Comparison of ENCODE assay signal across 10 cellular contexts in genomic region chr10:79335470-79336235, GRCh38. TPM values are rescaled to one million over a fixed set of nuclear protein-coding genes. Genes with fewer than 3 reads are reported as not detected.
DNase-seq lines count a peak whose midpoint lies in the region; ATAC-seq and TF ChIP-seq lines count a peak whose summit lies in the region.
"Had no signal": no experiment of that assay in that cellular context is flagged by ENCODE, and none has a peak within 500 bp of the region (broad histone marks: within the 10 kb centered on the region; RNA-seq: fewer than 3 reads in every experiment).

No MANE protein-coding gene starts in this region.

- POLR2A ChIA-PET in HEK293 (lab: Yijun Ruan, JAX) (interaction anchor here (3.0 kb wide), 1 partner anchor 13 kb away, joined by 12 read pairs; no protein-coding TSS in a partner anchor), OCI-LY7 (lab: Charles Lee) (interaction anchor here (0.7 to 1.7 kb wide), 2 partner anchors 10 to 261 kb away, joined by 4 to 5 read pairs; no protein-coding TSS in a partner anchor)

- no CpG with 5 or more reads among the region's 13 CpGs for WGBS in trophoblast cell (ENCODE audit: extremely low coverage, insufficient coverage, insufficient read length)

- H3K9ac ChIP-seq in trophoblast cell (ENCODE audit: low read length) = no peak overlapping the region

- ATAC-seq in T-helper 17 cell = no peak

- H3K4me3 Mint-ChIP-seq in T-helper 17 cell = no peak overlapping the region

- H3K79me2 ChIP-seq in trophoblast cell (ENCODE audit: control insufficient read depth, insufficient read depth, low read length, poor library complexity) = no peaks in the 10 kb centered on the region
- H3K79me2 ChIP-seq in OCI-LY7 (ENCODE audit: insufficient read depth, low read depth, low read length) = no peaks in the 10 kb centered on the region

- H3K4me1 Mint-ChIP-seq in T-helper 17 cell = peaks cover 23% of the 10 kb centered on the region

- H2BK120ac ChIP-seq in trophoblast cell (ENCODE audit: insufficient read depth, low read length, poor library complexity) = no peak overlapping the region

- no peaks in the 10 kb centered on the region for H3K79me1 ChIP-seq in trophoblast cell (ENCODE audit: low read length)

- no peaks in the 10 kb centered on the region for H3K27me3 ChIP-seq in trophoblast cell (ENCODE audit: insufficient read depth, low read length)
- H3K27me3 ChIP-seq: gastrocnemius medialis had no signal

- H3K4me2 ChIP-seq in trophoblast cell (ENCODE audit: low read length) (no peak overlapping the region), OCI-LY7 (ENCODE audit: low read length) (no peak overlapping the region)

- no peak overlapping the region for H3K18ac ChIP-seq in trophoblast cell (ENCODE audit: low read length)

- H4K91ac ChIP-seq in trophoblast cell (ENCODE audit: low read depth, low read length) = no peak overlapping the region

- H3K36me3 ChIP-seq in HEK293 (ENCODE audit: control insufficient read depth in 2 of 2, insufficient read depth in 1 of 2, low read length in 2 of 2) (no peaks in the 10 kb centered on the region), trophoblast cell (ENCODE audit: control insufficient read depth in 1 of 2, insufficient read depth in 2 of 2, low read length in 2 of 2) (no peaks in the 10 kb centered on the region), OCI-LY7 (ENCODE audit: insufficient read depth, low read length) (no peaks in the 10 kb centered on the region)
- H3K36me3 ChIP-seq: gastrocnemius medialis had no signal

- CTCF ChIA-PET in HEK293 (lab: Yijun Ruan, JAX) (interaction anchor here (2.1 kb wide), 1 partner anchor 10 kb away, joined by 8 read pairs; no protein-coding TSS in a partner anchor), OCI-LY7 (lab: Charles Lee; ENCODE audit: unreplicated experiment) (no interaction called here)

- no peak overlapping the region for H2AK5ac ChIP-seq in trophoblast cell (ENCODE audit: low read length)

- H2AFZ ChIP-seq in trophoblast cell (ENCODE audit: insufficient read depth, low read length, poor library complexity) (no peak overlapping the region), OCI-LY7 (ENCODE audit: low read length) (no peak overlapping the region)

- no peaks in the 10 kb centered on the region for H3K9me3 ChIP-seq in HEK293 (ENCODE audit: control insufficient read depth, insufficient read depth, low read depth, low read length)
- no peaks in the 10 kb centered on the region for H3K9me3 ChIP-seq in T-helper 17 cell (ENCODE audit: control insufficient read depth, low read length, poor library complexity, severe bottlenecking)
- peaks cover 5% of the 10 kb centered on the region for H3K9me3 ChIP-seq in trophoblast cell (ENCODE audit: insufficient read depth, low read depth, low read length)
- no peaks in the 10 kb centered on the region for H3K9me3 ChIP-seq in OCI-LY7 (ENCODE audit: low read length)
- H3K9me3 ChIP-seq: gastrocnemius medialis had no signal

- H2BK5ac ChIP-seq in trophoblast cell (ENCODE audit: low read depth, low read length, poor library complexity) = no peak overlapping the region

- DNase-seq in T-helper 17 cell (no peak), inferior parietal cortex (ENCODE audit: extremely low spot score) (peak; percentile 86), pons (ENCODE audit: low spot score) (peak; percentile 98), trophoblast cell (no peak), OCI-LY7 (ENCODE audit: low spot score) (no peak), NOMO-1 treated with DMSO at 0.1 percent for 48 hours (lab: John Stamatoyannopoulos, UW; ENCODE audit: unreplicated experiment) (no peak), NCI-H1436 treated with DMSO at 0.1 percent for 48 hours (lab: John Stamatoyannopoulos, UW) (no peak)
- DNase-seq: dermis blood vessel endothelial cell had no signal

- H3K14ac ChIP-seq in trophoblast cell (ENCODE audit: low read length) = no peak overlapping the region

- H4K8ac ChIP-seq in trophoblast cell (ENCODE audit: low read depth, low read length) = no peak overlapping the region

- H2BK12ac ChIP-seq in trophoblast cell (ENCODE audit: low read length) = no peak overlapping the region

- no peaks in the 10 kb centered on the region for H3K9me2 ChIP-seq in OCI-LY7 (ENCODE audit: insufficient read depth, low read length)

- intact Hi-C loops in OCI-LY7 (cut with micrococcal nuclease; ENCODE audit: unreplicated experiment) = no loop called here

- no peaks in the 10 kb centered on the region for H4K20me1 ChIP-seq in OCI-LY7 (ENCODE audit: insufficient read depth, low read length)

- H3K4me1 ChIP-seq in HEK293 (ENCODE audit: control insufficient read depth, insufficient read depth, low read length) = no peaks in the 10 kb centered on the region
- H3K4me1 ChIP-seq in trophoblast cell (ENCODE audit: control insufficient read depth in 1 of 2, insufficient read depth in 2 of 2, low read length in 2 of 2) = peaks cover 1 to 3% of the 10 kb centered on the region in 2 experiments
- no peaks in the 10 kb centered on the region for H3K4me1 ChIP-seq in OCI-LY7 (ENCODE audit: insufficient read depth, low read length, poor library complexity, severe bottlenecking)

- H3K4ac ChIP-seq in trophoblast cell (ENCODE audit: low read depth, low read length) = no peak overlapping the region

- TF ChIP-seq CTCF in HEK293 (tag by site-specific recombination; IDR thresholded peaks at IDR 0.05) = no peak
- no peak for TF ChIP-seq CTCF in OCI-LY7 (conservative IDR thresholded peaks at IDR 0.05; ENCODE audit: low read length)

- H4K12ac ChIP-seq in trophoblast cell (ENCODE audit: low read depth, low read length) = no peak overlapping the region

- peaks cover 4% of the 10 kb centered on the region for H3K36me3 Mint-ChIP-seq in T-helper 17 cell (ENCODE audit: low read depth)

- BruUV-seq in OCI-LY7 (replicated peaks; lab: Mats Ljungman, UMichigan) = no TSS peak

- H3K27ac ChIP-seq in HEK293 (ENCODE audit: extremely low read depth, low read depth, low read length) (no peak overlapping the region), trophoblast cell (ENCODE audit: low read depth, low read length) (no peak overlapping the region), OCI-LY7 (ENCODE audit: low read depth, low read length, poor library complexity, severe bottlenecking) (no peak overlapping the region)

- H3K4me3 ChIP-seq in HEK293 (ENCODE audit: low read depth, low read length) = no peak overlapping the region
- H3K4me3 ChIP-seq in trophoblast cell (ENCODE audit: low read depth, low read length) = no peak overlapping the region
- H3K4me3 ChIP-seq in OCI-LY7 (ENCODE audit: low read depth, low read length, poor library complexity, severe bottlenecking) = no peak overlapping the region
- H3K4me3 ChIP-seq: gastrocnemius medialis had no signal

- no peak overlapping the region for H3K23ac ChIP-seq in trophoblast cell (ENCODE audit: low read length)

- no peaks in the 10 kb centered on the region for H3K27me3 Mint-ChIP-seq in T-helper 17 cell

- peak overlapping the region; percentile 95 for H3K27ac Mint-ChIP-seq in T-helper 17 cell

TF ChIP-seq in HEK293, 187 proteins besides CTCF, POLR2A, EP300 and RAD21:
- TF ChIP-seq GLIS1 (tag by site-specific recombination; IDR thresholded peaks at IDR 0.05) (0 out of 2 replicates have a peak, but pooled peaks have one; percentile 2), EGR2 (tag by site-specific recombination; IDR thresholded peaks at IDR 0.05; ENCODE audit: low read depth) (0 out of 2 replicates have a peak, but pooled peaks have one; percentile 0), YY2 (tag by site-specific recombination; IDR thresholded peaks at IDR 0.05) (no peak), ZNF704 (tag by site-specific recombination; IDR thresholded peaks at IDR 0.05) (no peak), ZNF391 (tag by site-specific recombination; IDR thresholded peaks at IDR 0.05; ENCODE audit: borderline replicate concordance, low read depth) (no peak), HOXA7 (CRISPR knock-in tag; IDR thresholded peaks at IDR 0.05; ENCODE audit: borderline replicate concordance) (no peak), ZFP37 (tag by site-specific recombination; IDR thresholded peaks at IDR 0.05) (no peak)

RNA-seq across cellular contexts. Expression of gene PPIF, which starts 11.6 kb away (rescaled TPM):
- total RNA-seq in T-helper 17 cell (10 to 100 TPM; 59.4 to 82.3 TPM), OCI-LY7 (2022) (103 and 121 TPM in 2 replicates)
- 46.4 and 48.2 TPM in 2 replicates for polyA plus RNA-seq in trophoblast cell (2013)
- 44.8 and 55.7 TPM in 2 replicates for total RNA-seq in OCI-LY7 (2014; rRNA removed; shearing (Covaris generic))

Comparison
In these comparisons a context has a peak if more than half of its experiments do, and no peak if none do; other contexts are left out.
1. DNase-seq: peak in inferior parietal cortex (single experiment) and pons (single experiment); none in T-helper 17 cell (0 of 3), trophoblast cell (0 of 2), OCI-LY7 (single experiment), NOMO-1 treated with DMSO at 0.1 percent for 48 hours (single experiment) and NCI-H1436 treated with DMSO at 0.1 percent for 48 hours (single experiment).